Comparison of ENCODE assay signal across 21 cellular contexts in genomic region chr10:50432610-50433009, GRCh38.
DNase-seq lines count a peak whose midpoint lies in the region; ATAC-seq, FAIRE-seq and TF ChIP-seq lines count a peak whose summit lies in the region.
"Had no signal": no experiment of that assay in that cellular context is flagged by ENCODE, and none has a peak within 500 bp of the region (broad histone marks: within the 10 kb centered on the region; RNA-seq: fewer than 3 reads in every experiment).

No MANE protein-coding gene starts in this region.

- peak; percentile 5 for FAIRE-seq in urothelium cell line (lab: Jason Lieb, UNC)
- FAIRE-seq: frontal cortex had no signal

- H3K4me3 ChIP-seq in breast epithelium = no peak overlapping the region
- H3K4me3 ChIP-seq in MM.1S (ENCODE audit: low read length) = no peak overlapping the region
- no peak overlapping the region for H3K4me3 ChIP-seq in psoas muscle
- H3K4me3 ChIP-seq: left lung, right lobe of liver had no signal

- no peak for TF ChIP-seq CTCF in breast epithelium (IDR thresholded peaks at IDR 0.05)
- no peak for TF ChIP-seq CTCF in MCF 10A (IDR thresholded peaks at IDR 0.05; ENCODE audit: unreplicated experiment)
- no peak for TF ChIP-seq CTCF in MM.1S (IDR thresholded peaks at IDR 0.05; ENCODE audit: low read length)
- no peak for TF ChIP-seq CTCF in psoas muscle (IDR thresholded peaks at IDR 0.05)

- DNase-seq in breast epithelium (ENCODE audit: low spot score in 2 of 2) (no peak), MCF 10A (ENCODE audit: unreplicated experiment) (no peak), MM.1S (no peak), urothelium cell line (ENCODE audit: low spot score) (no peak), psoas muscle (no peak), NK-92 (lab: John Stamatoyannopoulos, UW; ENCODE audit: unreplicated experiment) (no peak)
- DNase-seq in activated naive CD8-positive, alpha-beta T cell treated with anti-CD3 and anti-CD28 coated beads, Interleukin-2, amount 50 U/mL, for 24 hours = no peak
- DNase-seq: activated CD4-positive, alpha-beta T cell treated with anti-CD3 and anti-CD28 coated beads, Interleukin-2, amount 50 U/mL, for 48 hours; activated naive CD4-positive, alpha-beta T cell; brain microvascular endothelial cell; left lung; NCI-H2029; NCI-H524; nucleus accumbens; OCI-M1; right lobe of liver had no signal

- no peaks in the 10 kb centered on the region for H4K20me1 ChIP-seq in MM.1S (ENCODE audit: insufficient read depth, low read length)

- no peak overlapping the region for H3K4me3 Mint-ChIP-seq in MCF 10A (ENCODE audit: unreplicated experiment)
- peak overlapping the region; percentile 6 for H3K4me3 Mint-ChIP-seq in activated naive CD8-positive, alpha-beta T cell treated with anti-CD3 and anti-CD28 coated beads, Interleukin-2, amount 50 U/mL, for 24 hours
- H3K4me3 Mint-ChIP-seq: dendritic cell treated with granulocyte-macrophage colony-stimulating factor and Interleukin-4, amounts not matched to agents 40 ng/mL and 50 ng/mL, for 4 days had no signal

- no peaks in the 10 kb centered on the region for H3K9me3 Mint-ChIP-seq in MCF 10A (ENCODE audit: unreplicated experiment)
- H3K9me3 Mint-ChIP-seq in activated naive CD8-positive, alpha-beta T cell treated with anti-CD3 and anti-CD28 coated beads, Interleukin-2, amount 50 U/mL, for 24 hours = no peaks in the 10 kb centered on the region
- H3K9me3 Mint-ChIP-seq: dendritic cell treated with granulocyte-macrophage colony-stimulating factor and Interleukin-4, amounts not matched to agents 40 ng/mL and 50 ng/mL, for 4 days had no signal

- H3K9me3 ChIP-seq in breast epithelium (no peaks in the 10 kb centered on the region), MM.1S (replicated peaks; ENCODE audit: insufficient read depth, low read length) (no peaks in the 10 kb centered on the region), psoas muscle (no peaks in the 10 kb centered on the region)
- H3K9me3 ChIP-seq: left lung had no signal

- ATAC-seq in activated naive CD8-positive, alpha-beta T cell treated with anti-CD3 and anti-CD28 coated beads, Interleukin-2, amount 50 U/mL, for 24 hours = peak; percentile 74
- ATAC-seq in psoas muscle = no peak
- ATAC-seq in HG03280 (IDR thresholded peaks at IDR 0.05; ENCODE audit: unreplicated experiment) = no peak
- ATAC-seq: left lung had no signal

- POLR2A ChIA-PET in MCF 10A (lab: Yijun Ruan, JAX) = no interaction called here

- H3K27ac Mint-ChIP-seq in MCF 10A (ENCODE audit: low read depth, unreplicated experiment) = no peak overlapping the region
- peak overlapping the region; percentile 83 for H3K27ac Mint-ChIP-seq in activated naive CD8-positive, alpha-beta T cell treated with anti-CD3 and anti-CD28 coated beads, Interleukin-2, amount 50 U/mL, for 24 hours
- H3K27ac Mint-ChIP-seq: dendritic cell treated with granulocyte-macrophage colony-stimulating factor and Interleukin-4, amounts not matched to agents 40 ng/mL and 50 ng/mL, for 4 days had no signal

- H3K4me1 ChIP-seq in breast epithelium (peaks cover 0 to 6% of the 10 kb centered on the region in 2 donors), MM.1S (ENCODE audit: low read length) (peaks cover 28% of the 10 kb centered on the region), psoas muscle (peaks cover 22% of the 10 kb centered on the region)

- no TSS peak for BruUV-seq in MCF 10A (replicated peaks; lab: Mats Ljungman, UMichigan)

- H3K27me3 Mint-ChIP-seq in MCF 10A (ENCODE audit: insufficient read depth, unreplicated experiment) = no peaks in the 10 kb centered on the region
- no peaks in the 10 kb centered on the region for H3K27me3 Mint-ChIP-seq in activated naive CD8-positive, alpha-beta T cell treated with anti-CD3 and anti-CD28 coated beads, Interleukin-2, amount 50 U/mL, for 24 hours
- H3K27me3 Mint-ChIP-seq: dendritic cell treated with granulocyte-macrophage colony-stimulating factor and Interleukin-4, amounts not matched to agents 40 ng/mL and 50 ng/mL, for 4 days; IgD-negative memory B cell had no signal

- peaks cover 22% of the 10 kb centered on the region for H3F3A ChIP-seq in MM.1S (ENCODE audit: insufficient read depth, low read length)

- CTCF ChIA-PET in MCF 10A (lab: Yijun Ruan, JAX) = interaction anchor here (0.6 to 2.0 kb wide), 2 partner anchors 8 to 11 kb away, joined by 3 to 7 read pairs; no protein-coding TSS in a partner anchor

- no peaks in the 10 kb centered on the region for H3K36me3 ChIP-seq in breast epithelium
- no peaks in the 10 kb centered on the region for H3K36me3 ChIP-seq in MM.1S (replicated peaks; ENCODE audit: insufficient read depth, low read length)
- peaks cover 0 to 8% of the 10 kb centered on the region in 2 donors for H3K36me3 ChIP-seq in psoas muscle (ENCODE audit: insufficient read depth in 1 of 2, low read depth in 1 of 2)
- H3K36me3 ChIP-seq: brain microvascular endothelial cell, left lung, right lobe of liver had no signal

- intact Hi-C loops in breast epithelium (cut with DNase I; ENCODE audit: low total_unique reads) = no loop called here
- intact Hi-C loops in MCF 10A (cut with micrococcal nuclease) = no loop called here
- intact Hi-C loops in psoas muscle (cut with DNase I) = no loop called here

- H3K27ac ChIP-seq in breast epithelium (peak overlapping the region; percentile 75 to 78), MM.1S (ENCODE audit: low read length) (peak overlapping the region; percentile 90; the same call in 1 of the 2 replicates), psoas muscle (no peak overlapping the region)
- H3K27ac ChIP-seq: brain microvascular endothelial cell, HL-60, left lung, right lobe of liver had no signal

- no peak for TF ChIP-seq POLR2A in breast epithelium (IDR thresholded peaks at IDR 0.05)

- peak overlapping the region; percentile 94; the same call in 1 of the 2 replicates for H3K4me2 ChIP-seq in MM.1S (ENCODE audit: low read depth, low read length)

- peaks cover 6% of the 10 kb centered on the region for H3K36me3 Mint-ChIP-seq in MCF 10A (ENCODE audit: insufficient read depth, unreplicated experiment)
- peaks cover 17% of the 10 kb centered on the region for H3K36me3 Mint-ChIP-seq in activated naive CD8-positive, alpha-beta T cell treated with anti-CD3 and anti-CD28 coated beads, Interleukin-2, amount 50 U/mL, for 24 hours (ENCODE audit: low read depth)

- peaks cover 10% of the 10 kb centered on the region for H3K4me1 Mint-ChIP-seq in MCF 10A (ENCODE audit: insufficient read depth, unreplicated experiment)
- H3K4me1 Mint-ChIP-seq in activated naive CD8-positive, alpha-beta T cell treated with anti-CD3 and anti-CD28 coated beads, Interleukin-2, amount 50 U/mL, for 24 hours = peaks cover 41% of the 10 kb centered on the region

- no peaks in the 10 kb centered on the region for H3K9me2 ChIP-seq in MM.1S (replicated peaks; ENCODE audit: insufficient read depth, low read length)

- H2AFZ ChIP-seq in MM.1S (ENCODE audit: low read length) = no peak overlapping the region

- no peaks in the 10 kb centered on the region for H3K27me3 ChIP-seq in breast epithelium
- no peaks in the 10 kb centered on the region for H3K27me3 ChIP-seq in MM.1S (replicated peaks; ENCODE audit: insufficient read depth, low read length)
- H3K27me3 ChIP-seq in psoas muscle (ENCODE audit: insufficient read depth in 3 of 3, low read length in 2 of 3) = no peaks in the 10 kb centered on the region
- H3K27me3 ChIP-seq: brain microvascular endothelial cell, left lung, right lobe of liver had no signal

- 0 out of 2 replicates have a peak, but pooled peaks cover 3% of the 10 kb centered on the region for H3K79me2 ChIP-seq in MM.1S (ENCODE audit: low read length)

- H3K9ac ChIP-seq in MM.1S (ENCODE audit: low read length) = no peak overlapping the region
